ENCODE assay signal across 34 cellular contexts in genomic region chr1:16434007-16434406, GRCh38. TPM values are rescaled to one million over a fixed set of nuclear protein-coding genes. Genes with fewer than 3 reads are reported as not detected.
"Had no signal": no experiment of that assay in that cellular context is flagged by ENCODE, and none has a peak within 500 bp of the region (broad histone marks: within the 10 kb centered on the region; RNA-seq: fewer than 3 reads in every experiment).

No MANE protein-coding gene starts in this region.

- ATAC-seq: effector memory CD8-positive, alpha-beta T cell; esophagus mucosa; gastrocnemius medialis; left lung; left ventricle myocardium superior; mucosa of descending colon had no signal

- FAIRE-seq: endometrium, islet of Langerhans, keratinocyte had no signal

- H3K4me3 ChIP-seq: colonic mucosa, esophagus squamous epithelium, gastrocnemius medialis, heart right ventricle, left lung, lower lobe of right lung, mucosa of descending colon had no signal

- H3K27me3 ChIP-seq: colonic mucosa, gastrocnemius medialis, heart right ventricle, left lung had no signal

- H3K9me3 ChIP-seq: colonic mucosa, esophagus squamous epithelium, gastrocnemius medialis, heart right ventricle, left lung, lower lobe of right lung, mucosa of descending colon had no signal

- H3K4me1 ChIP-seq: colonic mucosa, esophagus squamous epithelium, gastrocnemius medialis, left lung had no signal

- H3K36me3 ChIP-seq: colonic mucosa, esophagus squamous epithelium, gastrocnemius medialis, heart right ventricle, left lung, lower lobe of right lung had no signal

- H3K27ac ChIP-seq: colonic mucosa, epithelial cell of prostate, esophagus squamous epithelium, gastrocnemius medialis, left lung, lower lobe of right lung had no signal

- DNase-seq: colonic mucosa; cortex of kidney; effector CD8-positive, alpha-beta T cell; effector memory CD8-positive, alpha-beta T cell; endodermal cell; erythroblast; esophagus squamous epithelium; foreskin fibroblast; foreskin melanocyte; gastrocnemius medialis; glutamatergic neuron; head of caudate nucleus; heart right ventricle; hippocampal formation; left cardiac atrium; left lung; left ventricle myocardium superior; lower lobe of right lung; mesenchymal stem cell; mucosa of descending colon; naive B cell had no signal

RNA-seq across cellular contexts. Expression of gene SPATA21, which starts 3.2 kb away (rescaled TPM):
- total RNA-seq: colonic mucosa, dermis microvascular lymphatic vessel endothelial cell, endodermal cell, esophagus mucosa, esophagus squamous epithelium, gastrocnemius medialis, glomerular endothelial cell, heart right ventricle, kidney epithelial cell, left cardiac atrium, left lung, left ventricle myocardium superior, lower leg skin, lower lobe of right lung, lung microvascular endothelial cell, mesenteric fat pad, mesothelial cell of epicardium, myocyte had no signal
